12 cellular contexts compared by ENCODE assay signal in the genomic region with DNA sequence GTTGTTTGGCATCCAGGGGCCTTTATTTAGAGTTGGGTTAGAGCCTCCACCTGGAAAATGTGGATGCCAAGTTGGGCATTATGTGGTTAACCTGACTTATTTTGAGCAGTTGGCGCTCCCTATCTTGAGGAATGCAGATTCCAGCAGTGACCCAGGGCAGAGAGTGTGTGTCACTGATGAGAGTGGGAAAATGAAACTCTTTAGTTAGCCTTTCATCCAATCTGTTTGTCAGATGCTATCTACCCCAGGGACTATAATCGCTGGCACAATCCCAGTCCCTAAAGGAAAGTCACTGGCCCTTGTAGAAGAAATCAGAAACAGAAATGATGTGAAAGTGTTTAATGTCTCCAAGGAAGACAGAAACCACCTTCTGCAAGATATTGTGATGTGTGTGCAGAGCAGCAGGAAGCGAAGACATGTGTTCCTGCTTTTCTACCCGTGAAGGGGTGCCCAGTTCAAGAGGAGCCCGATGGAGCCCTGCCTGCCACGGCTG. TPM values are rescaled to one million over a fixed set of nuclear protein-coding genes. Genes with fewer than 3 reads are reported as not detected.
DNase-seq lines count a peak whose midpoint lies in the region; ATAC-seq and TF ChIP-seq lines count a peak whose summit lies in the region.
"Had no signal": no experiment of that assay in that cellular context is flagged by ENCODE, and none has a peak within 500 bp of the region (broad histone marks: within the 10 kb centered on the region; RNA-seq: fewer than 3 reads in every experiment).

No MANE protein-coding gene starts in this region.

- H3K36me3 Mint-ChIP-seq in endodermal cell (ENCODE audit: low read depth): no peaks in the 10 kb centered on the region

- POLR2A ChIA-PET in HEK293T (lab: Yijun Ruan, JAX): no interaction called here

- no peak overlapping the region for H3K4me3 ChIP-seq in endodermal cell (ENCODE audit: low read length)
- H3K4me3 ChIP-seq: suprapubic skin had no signal

- no peak; the same call in 1 of the 2 replicates for TF ChIP-seq CTCF in AG09319 (IDR thresholded peaks at IDR 0.05; ENCODE audit: low read depth, low read length)
- no peak for TF ChIP-seq CTCF in endodermal cell (conservative IDR thresholded peaks at IDR 0.05)

- H3K4me1 ChIP-seq in endodermal cell (ENCODE audit: control insufficient read depth, insufficient read depth, low read length): peaks cover 11% of the 10 kb centered on the region

- peak; percentile 56 for DNase-seq in AG09319 (ENCODE audit: extremely low read depth, low read depth)
- DNase-seq in HCEC 1CT: peak; percentile 30
- peak; percentile 71 for DNase-seq in astrocyte of the hippocampus (ENCODE audit: low read depth, low spot score)
- peak; percentile 38 to 56 for DNase-seq in lung microvascular endothelial cell (ENCODE audit: low read depth in 2 of 2)
- no peak for DNase-seq in NCI-H1436 treated with DMSO at 0.1 percent for 48 hours (lab: John Stamatoyannopoulos, UW)
- no peak for DNase-seq in HEK293T (ENCODE audit: extremely low spot score)
- DNase-seq in endodermal cell: no peak
- DNase-seq: NCI-H1048 had no signal

- H3K27ac ChIP-seq in endodermal cell (ENCODE audit: low read depth, low read length): no peak overlapping the region
- H3K27ac ChIP-seq: suprapubic skin had no signal

- H3K27me3 Mint-ChIP-seq in endodermal cell (ENCODE audit: insufficient read depth): no peaks in the 10 kb centered on the region

- no peaks in the 10 kb centered on the region for H3K27me3 ChIP-seq in endodermal cell (ENCODE audit: control insufficient read depth, insufficient read depth, low read length, poor library complexity, severe bottlenecking)
- H3K27me3 ChIP-seq: suprapubic skin had no signal

- H3K36me3 ChIP-seq in endodermal cell (ENCODE audit: control insufficient read depth, insufficient read depth, low read length): no peaks in the 10 kb centered on the region
- H3K36me3 ChIP-seq: suprapubic skin had no signal

- no peak overlapping the region for H3K27ac Mint-ChIP-seq in endodermal cell

- peaks cover 15% of the 10 kb centered on the region for H3K4me1 Mint-ChIP-seq in endodermal cell

- no peak for ATAC-seq in GM21576 (IDR thresholded peaks at IDR 0.05; ENCODE audit: unreplicated experiment)

- no peak overlapping the region for H3K4me3 Mint-ChIP-seq in endodermal cell

- H3K9ac ChIP-seq in endodermal cell (ENCODE audit: extremely low read depth, low read length, poor library complexity, severe bottlenecking): no peak overlapping the region

- no peaks in the 10 kb centered on the region for H3K9me3 Mint-ChIP-seq in endodermal cell

- H3K9me3 ChIP-seq in endodermal cell (ENCODE audit: control insufficient read depth, low read length): no peaks in the 10 kb centered on the region
- H3K9me3 ChIP-seq: suprapubic skin had no signal

- 92 to 95% methylated on average over 5 to 6 of the region's 6 CpGs for WGBS in endodermal cell (ENCODE audit: insufficient coverage in 1 of 2, insufficient read length in 1 of 2), 2 experiments

- CTCF ChIA-PET in HEK293T (lab: Yijun Ruan, JAX): interaction anchor here (0.6 kb wide), 1 partner anchor 21 kb away, joined by 4 read pairs; no protein-coding TSS in a partner anchor

TF ChIP-seq in HEK293T, 16 proteins besides CTCF, POLR2A, EP300 and RAD21:
- no peak for TF ChIP-seq CTBP1 (IDR thresholded peaks at IDR 0.05; ENCODE audit: borderline replicate concordance)
- TF ChIP-seq FOXK2 (IDR thresholded peaks at IDR 0.05): no peak
- TF ChIP-seq FOXA1 (IDR thresholded peaks at IDR 0.05): no peak
- TF ChIP-seq TARDBP (IDR thresholded peaks at IDR 0.05): no peak
- no peak for TF ChIP-seq SUZ12 (IDR thresholded peaks at IDR 0.05)
- TF ChIP-seq ZNF384 (IDR thresholded peaks at IDR 0.05): no peak
- no peak for TF ChIP-seq NFRKB (IDR thresholded peaks at IDR 0.05)
- no peak for TF ChIP-seq FOXM1 (IDR thresholded peaks at IDR 0.05; ENCODE audit: borderline replicate concordance)
- no peak for TF ChIP-seq ELF4 (IDR thresholded peaks at IDR 0.05)
- TF ChIP-seq SP1 (IDR thresholded peaks at IDR 0.05): no peak
- TF ChIP-seq HDGF (IDR thresholded peaks at IDR 0.05; ENCODE audit: borderline replicate concordance): no peak
- no peak for TF ChIP-seq L3MBTL2 (conservative IDR thresholded peaks at IDR 0.05)
- no peak for TF ChIP-seq ARNT (IDR thresholded peaks at IDR 0.05)
TF ChIP-seq in HEK293T: peak in this region for 0.

RNA-seq across cellular contexts. Expression of a gene that starts 10.2 kb away (rescaled TPM):
- total RNA-seq in lung microvascular endothelial cell: 18.7 and 51.9 TPM in 2 replicates
- total RNA-seq in endodermal cell: under 1 TPM in 1 of 2 donors, not detected in 1; 0.20 TPM
- polyA plus RNA-seq in endodermal cell (2013, experiment 1 of 2): 0.43 TPM
- polyA plus RNA-seq in endodermal cell (2013, experiment 2 of 2): 0.91 TPM

RNA-seq across cellular contexts. Expression of a gene that starts 21.9 kb away (rescaled TPM):
- total RNA-seq in lung microvascular endothelial cell: under 0.01 TPM in 1 of 2 replicates, not detected in the other
- not detected for total RNA-seq in endodermal cell
- polyA plus RNA-seq in endodermal cell (2013, experiment 1 of 2): not detected
- polyA plus RNA-seq in endodermal cell (2013, experiment 2 of 2): not detected
- total RNA-seq: mononuclear cell, SK-MEL-5, suprapubic skin had no signal

RNA-seq across cellular contexts. Expression of a gene that starts 30.2 kb away (rescaled TPM):
- total RNA-seq in lung microvascular endothelial cell: 392 and 472 TPM in 2 replicates
- under 1 TPM in 1 of 2 donors, not detected in 1; 0.62 TPM for total RNA-seq in endodermal cell
- polyA plus RNA-seq in endodermal cell (2013, experiment 1 of 2): 1.0 TPM
- polyA plus RNA-seq in endodermal cell (2013, experiment 2 of 2): 0.46 TPM
- total RNA-seq: mononuclear cell, SK-MEL-5 had no signal

RNA-seq across cellular contexts. Expression of a gene that starts 53.4 kb away (rescaled TPM):
- total RNA-seq in lung microvascular endothelial cell (6.3 and 6.5 TPM in 2 replicates), endodermal cell (10 to 100 TPM; 21.8 to 26.6 TPM)
- polyA plus RNA-seq in endodermal cell (2013, experiment 1 of 2): 30.9 TPM
- polyA plus RNA-seq in endodermal cell (2013, experiment 2 of 2): 32.0 TPM

Comparison
In these comparisons a context has a peak if more than half of its experiments do, and no peak if none do; other contexts are left out.
1. DNase-seq: peak in AG09319 (single experiment), HCEC 1CT (single experiment), astrocyte of the hippocampus (single experiment) and lung microvascular endothelial cell (2 of 2); none in NCI-H1436 treated with DMSO at 0.1 percent for 48 hours (single experiment), HEK293T (single experiment) and endodermal cell (single experiment).
2. RNA of a gene that starts 10.2 kb away (total RNA-seq): 18.7 to 51.9 TPM in lung microvascular endothelial cell; 0.20 TPM in endodermal cell; every median in the first group is over 10 times any median in the second.
3. RNA of a gene that starts 30.2 kb away (total RNA-seq): 392 to 472 TPM in lung microvascular endothelial cell; 0.62 TPM in endodermal cell; every median in the first group is over 100 times any median in the second.